In the genomic region with DNA sequence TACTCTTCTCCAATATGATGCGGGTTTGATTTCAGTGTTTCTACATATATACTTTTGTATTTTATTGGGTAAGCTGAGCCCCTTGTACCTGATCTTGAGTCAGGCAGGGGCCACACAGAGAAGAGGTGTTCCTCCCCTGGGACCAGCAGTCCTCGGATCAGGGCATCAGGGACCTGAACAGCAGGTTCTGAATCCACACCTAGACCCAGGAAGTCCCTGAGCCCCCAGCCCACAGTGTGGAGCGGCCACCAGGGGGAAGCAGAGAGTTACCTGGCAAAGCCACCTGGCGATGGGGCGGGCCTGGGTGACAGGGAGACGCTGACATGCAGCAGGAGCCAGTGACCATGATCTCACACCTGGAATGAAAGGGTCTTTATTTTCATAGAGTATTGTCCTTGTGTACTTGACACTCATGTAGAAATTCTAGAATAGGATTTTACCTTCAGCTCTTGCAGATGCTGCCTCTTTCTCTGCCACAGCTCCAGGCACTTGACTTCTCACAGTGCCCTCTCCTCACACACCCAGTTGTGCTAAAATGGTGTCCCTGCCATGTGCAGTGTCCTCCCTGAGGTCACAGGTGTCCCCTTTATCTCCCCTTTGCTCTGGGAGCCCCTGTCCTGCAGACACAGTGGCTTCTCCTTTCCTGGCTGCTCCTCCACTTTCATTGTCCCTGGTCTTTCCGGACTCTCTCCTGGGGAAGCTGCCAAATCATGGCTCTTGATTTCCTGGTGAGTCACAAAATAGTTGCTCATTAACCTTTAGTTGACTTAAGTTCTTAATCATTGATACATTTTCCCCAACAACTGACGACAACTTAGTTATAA, we compare ENCODE assay signal across 1 cellular context.
A peak's percentile ranks its signal among the peaks of the same experiment; 100 is the strongest.
TF ChIP-seq lines count a peak whose summit lies in the region.

No MANE protein-coding gene starts in this region.

TF ChIP-seq in liver, 16 proteins besides CTCF, POLR2A, EP300 and RAD21 (continued from another document):
- peak; percentile 71 for TF ChIP-seq REST (IDR thresholded peaks at IDR 0.05)
- peak; percentile 90 for TF ChIP-seq YY1 (IDR thresholded peaks at IDR 0.05)
- TF ChIP-seq, protein P1, sequence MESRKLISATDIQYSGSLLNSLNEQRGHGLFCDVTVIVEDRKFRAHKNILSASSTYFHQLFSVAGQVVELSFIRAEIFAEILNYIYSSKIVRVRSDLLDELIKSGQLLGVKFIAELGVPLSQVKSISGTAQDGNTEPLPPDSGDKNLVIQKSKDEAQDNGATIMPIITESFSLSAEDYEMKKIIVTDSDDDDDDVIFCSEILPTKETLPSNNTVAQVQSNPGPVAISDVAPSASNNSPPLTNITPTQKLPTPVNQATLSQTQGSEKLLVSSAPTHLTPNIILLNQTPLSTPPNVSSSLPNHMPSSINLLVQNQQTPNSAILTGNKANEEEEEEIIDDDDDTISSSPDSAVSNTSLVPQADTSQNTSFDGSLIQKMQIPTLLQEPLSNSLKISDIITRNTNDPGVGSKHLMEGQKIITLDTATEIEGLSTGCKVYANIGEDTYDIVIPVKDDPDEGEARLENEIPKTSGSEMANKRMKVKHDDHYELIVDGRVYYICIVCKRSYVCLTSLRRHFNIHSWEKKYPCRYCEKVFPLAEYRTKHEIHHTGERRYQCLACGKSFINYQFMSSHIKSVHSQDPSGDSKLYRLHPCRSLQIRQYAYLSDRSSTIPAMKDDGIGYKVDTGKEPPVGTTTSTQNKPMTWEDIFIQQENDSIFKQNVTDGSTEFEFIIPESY (IDR thresholded peaks at IDR 0.05): no peak
